ENCODE assay signal across 1 cellular context in the genomic region with DNA sequence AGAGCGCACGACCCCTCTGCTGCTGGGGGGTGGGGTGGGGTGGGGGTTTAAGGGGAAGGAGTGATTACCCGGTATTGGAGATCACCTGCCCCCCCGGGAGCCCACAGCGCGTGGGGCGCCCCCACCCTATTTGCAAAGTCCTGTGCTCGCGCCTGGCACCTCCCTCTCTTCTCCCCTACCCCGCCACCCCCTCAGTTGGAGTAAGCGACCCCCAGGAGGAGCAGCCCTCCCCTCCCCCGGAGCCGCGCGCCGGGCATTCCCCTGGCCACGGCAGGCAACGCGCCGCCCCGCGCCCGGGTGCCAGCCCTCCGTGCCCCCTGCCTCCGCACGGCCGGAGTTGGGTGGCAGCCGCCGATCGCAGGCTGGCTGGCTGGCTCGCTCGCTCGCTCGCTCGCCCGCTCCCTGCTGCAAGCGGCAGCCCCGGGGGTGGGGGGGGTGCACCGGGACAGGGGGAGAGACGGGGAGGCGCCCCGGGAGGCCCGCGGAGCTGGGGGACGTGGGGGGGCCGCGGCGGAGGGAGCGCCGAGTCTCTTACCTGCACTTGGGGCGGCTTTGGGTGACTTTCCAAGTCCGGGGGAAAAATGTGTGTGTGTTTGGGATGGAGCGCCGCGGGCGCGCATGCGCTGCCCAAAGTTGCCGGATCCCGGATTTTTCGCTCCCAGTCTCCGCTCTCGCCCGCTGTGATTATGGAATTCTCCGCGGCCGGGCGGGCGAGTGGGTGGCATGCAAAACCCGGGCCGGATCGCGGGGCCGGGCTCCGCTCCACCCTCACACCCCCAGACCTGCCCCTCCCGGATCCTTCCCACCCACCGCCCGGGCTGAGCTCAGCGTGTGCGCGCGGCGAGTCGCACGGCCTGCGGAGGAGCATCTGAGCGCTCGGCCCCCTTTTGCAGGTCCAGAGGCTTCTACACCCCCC.
TF ChIP-seq lines count a peak whose summit lies in the region.

A gene with protein sequence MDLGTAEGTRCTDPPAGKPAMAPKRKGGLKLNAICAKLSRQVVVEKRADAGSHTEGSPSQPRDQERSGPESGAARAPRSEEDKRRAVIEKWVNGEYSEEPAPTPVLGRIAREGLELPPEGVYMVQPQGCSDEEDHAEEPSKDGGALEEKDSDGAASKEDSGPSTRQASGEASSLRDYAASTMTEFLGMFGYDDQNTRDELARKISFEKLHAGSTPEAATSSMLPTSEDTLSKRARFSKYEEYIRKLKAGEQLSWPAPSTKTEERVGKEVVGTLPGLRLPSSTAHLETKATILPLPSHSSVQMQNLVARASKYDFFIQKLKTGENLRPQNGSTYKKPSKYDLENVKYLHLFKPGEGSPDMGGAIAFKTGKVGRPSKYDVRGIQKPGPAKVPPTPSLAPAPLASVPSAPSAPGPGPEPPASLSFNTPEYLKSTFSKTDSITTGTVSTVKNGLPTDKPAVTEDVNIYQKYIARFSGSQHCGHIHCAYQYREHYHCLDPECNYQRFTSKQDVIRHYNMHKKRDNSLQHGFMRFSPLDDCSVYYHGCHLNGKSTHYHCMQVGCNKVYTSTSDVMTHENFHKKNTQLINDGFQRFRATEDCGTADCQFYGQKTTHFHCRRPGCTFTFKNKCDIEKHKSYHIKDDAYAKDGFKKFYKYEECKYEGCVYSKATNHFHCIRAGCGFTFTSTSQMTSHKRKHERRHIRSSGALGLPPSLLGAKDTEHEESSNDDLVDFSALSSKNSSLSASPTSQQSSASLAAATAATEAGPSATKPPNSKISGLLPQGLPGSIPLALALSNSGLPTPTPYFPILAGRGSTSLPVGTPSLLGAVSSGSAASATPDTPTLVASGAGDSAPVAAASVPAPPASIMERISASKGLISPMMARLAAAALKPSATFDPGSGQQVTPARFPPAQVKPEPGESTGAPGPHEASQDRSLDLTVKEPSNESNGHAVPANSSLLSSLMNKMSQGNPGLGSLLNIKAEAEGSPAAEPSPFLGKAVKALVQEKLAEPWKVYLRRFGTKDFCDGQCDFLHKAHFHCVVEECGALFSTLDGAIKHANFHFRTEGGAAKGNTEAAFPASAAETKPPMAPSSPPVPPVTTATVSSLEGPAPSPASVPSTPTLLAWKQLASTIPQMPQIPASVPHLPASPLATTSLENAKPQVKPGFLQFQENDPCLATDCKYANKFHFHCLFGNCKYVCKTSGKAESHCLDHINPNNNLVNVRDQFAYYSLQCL (N-terminal part only) (minus strand): TSS at position 618 of the 916 bp plus-strand sequence. CDS start 102,757 bp downstream, outside the sequence.

TF ChIP-seq in HEK293, 187 proteins besides CTCF, POLR2A, EP300 and RAD21 (continued from another document and continues in another):
- TF ChIP-seq, protein P1, sequence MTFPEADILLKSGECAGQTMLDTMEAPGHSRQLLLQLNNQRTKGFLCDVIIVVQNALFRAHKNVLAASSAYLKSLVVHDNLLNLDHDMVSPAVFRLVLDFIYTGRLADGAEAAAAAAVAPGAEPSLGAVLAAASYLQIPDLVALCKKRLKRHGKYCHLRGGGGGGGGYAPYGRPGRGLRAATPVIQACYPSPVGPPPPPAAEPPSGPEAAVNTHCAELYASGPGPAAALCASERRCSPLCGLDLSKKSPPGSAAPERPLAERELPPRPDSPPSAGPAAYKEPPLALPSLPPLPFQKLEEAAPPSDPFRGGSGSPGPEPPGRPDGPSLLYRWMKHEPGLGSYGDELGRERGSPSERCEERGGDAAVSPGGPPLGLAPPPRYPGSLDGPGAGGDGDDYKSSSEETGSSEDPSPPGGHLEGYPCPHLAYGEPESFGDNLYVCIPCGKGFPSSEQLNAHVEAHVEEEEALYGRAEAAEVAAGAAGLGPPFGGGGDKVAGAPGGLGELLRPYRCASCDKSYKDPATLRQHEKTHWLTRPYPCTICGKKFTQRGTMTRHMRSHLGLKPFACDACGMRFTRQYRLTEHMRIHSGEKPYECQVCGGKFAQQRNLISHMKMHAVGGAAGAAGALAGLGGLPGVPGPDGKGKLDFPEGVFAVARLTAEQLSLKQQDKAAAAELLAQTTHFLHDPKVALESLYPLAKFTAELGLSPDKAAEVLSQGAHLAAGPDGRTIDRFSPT (tag by site-specific recombination; IDR thresholded peaks at IDR 0.05), result peak; percentile 51
- TF ChIP-seq ZNF132 (tag by site-specific recombination; IDR thresholded peaks at IDR 0.05; ENCODE audit: borderline replicate concordance) (no peak), ZNF292 (tag by site-specific recombination; IDR thresholded peaks at IDR 0.05; ENCODE audit: borderline replicate concordance, low read depth) (no peak), ZNF16 (tag by site-specific recombination; IDR thresholded peaks at IDR 0.05; ENCODE audit: low read depth) (no peak), ZNF114 (tag by site-specific recombination; IDR thresholded peaks at IDR 0.05) (no peak), ZNF266 (tag by site-specific recombination; IDR thresholded peaks at IDR 0.05; ENCODE audit: low read depth) (no peak), MYNN (tag by site-specific recombination; IDR thresholded peaks at IDR 0.05; ENCODE audit: borderline replicate concordance) (no peak), BCL11B (tag by site-specific recombination; IDR thresholded peaks at IDR 0.05; ENCODE audit: low read depth) (peak; percentile 62; the same call in 1 of the 2 replicates), YY1 (tag by site-specific recombination; IDR thresholded peaks at IDR 0.05) (0 out of 2 replicates have a peak, but pooled peaks have one; percentile 53), SP7 (tag by site-specific recombination; IDR thresholded peaks at IDR 0.05) (peak; percentile 89), ZNF394 (tag by site-specific recombination; IDR thresholded peaks at IDR 0.05; ENCODE audit: borderline replicate concordance) (peak; percentile 56; the same call in 1 of the 2 replicates), KLF8 (tag by site-specific recombination; IDR thresholded peaks at IDR 0.05) (peak; percentile 98), ZNF510 (tag by site-specific recombination; IDR thresholded peaks at IDR 0.05; ENCODE audit: insufficient replicate concordance) (no peak)
- TF ChIP-seq, protein P2, sequence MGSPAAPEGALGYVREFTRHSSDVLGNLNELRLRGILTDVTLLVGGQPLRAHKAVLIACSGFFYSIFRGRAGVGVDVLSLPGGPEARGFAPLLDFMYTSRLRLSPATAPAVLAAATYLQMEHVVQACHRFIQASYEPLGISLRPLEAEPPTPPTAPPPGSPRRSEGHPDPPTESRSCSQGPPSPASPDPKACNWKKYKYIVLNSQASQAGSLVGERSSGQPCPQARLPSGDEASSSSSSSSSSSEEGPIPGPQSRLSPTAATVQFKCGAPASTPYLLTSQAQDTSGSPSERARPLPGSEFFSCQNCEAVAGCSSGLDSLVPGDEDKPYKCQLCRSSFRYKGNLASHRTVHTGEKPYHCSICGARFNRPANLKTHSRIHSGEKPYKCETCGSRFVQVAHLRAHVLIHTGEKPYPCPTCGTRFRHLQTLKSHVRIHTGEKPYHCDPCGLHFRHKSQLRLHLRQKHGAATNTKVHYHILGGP (tag by site-specific recombination; IDR thresholded peaks at IDR 0.05), result no peak
- TF ChIP-seq, protein P3, sequence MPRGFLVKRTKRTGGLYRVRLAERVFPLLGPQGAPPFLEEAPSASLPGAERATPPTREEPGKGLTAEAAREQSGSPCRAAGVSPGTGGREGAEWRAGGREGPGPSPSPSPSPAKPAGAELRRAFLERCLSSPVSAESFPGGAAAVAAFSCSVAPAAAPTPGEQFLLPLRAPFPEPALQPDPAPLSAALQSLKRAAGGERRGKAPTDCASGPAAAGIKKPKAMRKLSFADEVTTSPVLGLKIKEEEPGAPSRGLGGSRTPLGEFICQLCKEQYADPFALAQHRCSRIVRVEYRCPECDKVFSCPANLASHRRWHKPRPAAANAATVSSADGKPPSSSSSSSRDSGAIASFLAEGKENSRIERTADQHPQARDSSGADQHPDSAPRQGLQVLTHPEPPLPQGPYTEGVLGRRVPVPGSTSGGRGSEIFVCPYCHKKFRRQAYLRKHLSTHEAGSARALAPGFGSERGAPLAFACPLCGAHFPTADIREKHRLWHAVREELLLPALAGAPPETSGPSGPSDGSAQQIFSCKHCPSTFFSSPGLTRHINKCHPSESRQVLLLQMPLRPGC (tag by site-specific recombination; IDR thresholded peaks at IDR 0.05), result peak; percentile 89
- TF ChIP-seq, protein P4, sequence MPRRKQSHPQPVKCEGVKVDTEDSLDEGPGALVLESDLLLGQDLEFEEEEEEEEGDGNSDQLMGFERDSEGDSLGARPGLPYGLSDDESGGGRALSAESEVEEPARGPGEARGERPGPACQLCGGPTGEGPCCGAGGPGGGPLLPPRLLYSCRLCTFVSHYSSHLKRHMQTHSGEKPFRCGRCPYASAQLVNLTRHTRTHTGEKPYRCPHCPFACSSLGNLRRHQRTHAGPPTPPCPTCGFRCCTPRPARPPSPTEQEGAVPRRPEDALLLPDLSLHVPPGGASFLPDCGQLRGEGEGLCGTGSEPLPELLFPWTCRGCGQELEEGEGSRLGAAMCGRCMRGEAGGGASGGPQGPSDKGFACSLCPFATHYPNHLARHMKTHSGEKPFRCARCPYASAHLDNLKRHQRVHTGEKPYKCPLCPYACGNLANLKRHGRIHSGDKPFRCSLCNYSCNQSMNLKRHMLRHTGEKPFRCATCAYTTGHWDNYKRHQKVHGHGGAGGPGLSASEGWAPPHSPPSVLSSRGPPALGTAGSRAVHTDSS (tag by site-specific recombination; IDR thresholded peaks at IDR 0.05), result no peak
- TF ChIP-seq, protein P5, sequence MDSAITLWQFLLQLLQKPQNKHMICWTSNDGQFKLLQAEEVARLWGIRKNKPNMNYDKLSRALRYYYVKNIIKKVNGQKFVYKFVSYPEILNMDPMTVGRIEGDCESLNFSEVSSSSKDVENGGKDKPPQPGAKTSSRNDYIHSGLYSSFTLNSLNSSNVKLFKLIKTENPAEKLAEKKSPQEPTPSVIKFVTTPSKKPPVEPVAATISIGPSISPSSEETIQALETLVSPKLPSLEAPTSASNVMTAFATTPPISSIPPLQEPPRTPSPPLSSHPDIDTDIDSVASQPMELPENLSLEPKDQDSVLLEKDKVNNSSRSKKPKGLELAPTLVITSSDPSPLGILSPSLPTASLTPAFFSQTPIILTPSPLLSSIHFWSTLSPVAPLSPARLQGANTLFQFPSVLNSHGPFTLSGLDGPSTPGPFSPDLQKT (IDR thresholded peaks at IDR 0.05; ENCODE audit: borderline replicate concordance, low read depth, low read length), result no peak
- TF ChIP-seq, protein P6, sequence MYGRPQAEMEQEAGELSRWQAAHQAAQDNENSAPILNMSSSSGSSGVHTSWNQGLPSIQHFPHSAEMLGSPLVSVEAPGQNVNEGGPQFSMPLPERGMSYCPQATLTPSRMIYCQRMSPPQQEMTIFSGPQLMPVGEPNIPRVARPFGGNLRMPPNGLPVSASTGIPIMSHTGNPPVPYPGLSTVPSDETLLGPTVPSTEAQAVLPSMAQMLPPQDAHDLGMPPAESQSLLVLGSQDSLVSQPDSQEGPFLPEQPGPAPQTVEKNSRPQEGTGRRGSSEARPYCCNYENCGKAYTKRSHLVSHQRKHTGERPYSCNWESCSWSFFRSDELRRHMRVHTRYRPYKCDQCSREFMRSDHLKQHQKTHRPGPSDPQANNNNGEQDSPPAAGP (tag by site-specific recombination; IDR thresholded peaks at IDR 0.05), result peak; percentile 99
- TF ChIP-seq, protein P7, sequence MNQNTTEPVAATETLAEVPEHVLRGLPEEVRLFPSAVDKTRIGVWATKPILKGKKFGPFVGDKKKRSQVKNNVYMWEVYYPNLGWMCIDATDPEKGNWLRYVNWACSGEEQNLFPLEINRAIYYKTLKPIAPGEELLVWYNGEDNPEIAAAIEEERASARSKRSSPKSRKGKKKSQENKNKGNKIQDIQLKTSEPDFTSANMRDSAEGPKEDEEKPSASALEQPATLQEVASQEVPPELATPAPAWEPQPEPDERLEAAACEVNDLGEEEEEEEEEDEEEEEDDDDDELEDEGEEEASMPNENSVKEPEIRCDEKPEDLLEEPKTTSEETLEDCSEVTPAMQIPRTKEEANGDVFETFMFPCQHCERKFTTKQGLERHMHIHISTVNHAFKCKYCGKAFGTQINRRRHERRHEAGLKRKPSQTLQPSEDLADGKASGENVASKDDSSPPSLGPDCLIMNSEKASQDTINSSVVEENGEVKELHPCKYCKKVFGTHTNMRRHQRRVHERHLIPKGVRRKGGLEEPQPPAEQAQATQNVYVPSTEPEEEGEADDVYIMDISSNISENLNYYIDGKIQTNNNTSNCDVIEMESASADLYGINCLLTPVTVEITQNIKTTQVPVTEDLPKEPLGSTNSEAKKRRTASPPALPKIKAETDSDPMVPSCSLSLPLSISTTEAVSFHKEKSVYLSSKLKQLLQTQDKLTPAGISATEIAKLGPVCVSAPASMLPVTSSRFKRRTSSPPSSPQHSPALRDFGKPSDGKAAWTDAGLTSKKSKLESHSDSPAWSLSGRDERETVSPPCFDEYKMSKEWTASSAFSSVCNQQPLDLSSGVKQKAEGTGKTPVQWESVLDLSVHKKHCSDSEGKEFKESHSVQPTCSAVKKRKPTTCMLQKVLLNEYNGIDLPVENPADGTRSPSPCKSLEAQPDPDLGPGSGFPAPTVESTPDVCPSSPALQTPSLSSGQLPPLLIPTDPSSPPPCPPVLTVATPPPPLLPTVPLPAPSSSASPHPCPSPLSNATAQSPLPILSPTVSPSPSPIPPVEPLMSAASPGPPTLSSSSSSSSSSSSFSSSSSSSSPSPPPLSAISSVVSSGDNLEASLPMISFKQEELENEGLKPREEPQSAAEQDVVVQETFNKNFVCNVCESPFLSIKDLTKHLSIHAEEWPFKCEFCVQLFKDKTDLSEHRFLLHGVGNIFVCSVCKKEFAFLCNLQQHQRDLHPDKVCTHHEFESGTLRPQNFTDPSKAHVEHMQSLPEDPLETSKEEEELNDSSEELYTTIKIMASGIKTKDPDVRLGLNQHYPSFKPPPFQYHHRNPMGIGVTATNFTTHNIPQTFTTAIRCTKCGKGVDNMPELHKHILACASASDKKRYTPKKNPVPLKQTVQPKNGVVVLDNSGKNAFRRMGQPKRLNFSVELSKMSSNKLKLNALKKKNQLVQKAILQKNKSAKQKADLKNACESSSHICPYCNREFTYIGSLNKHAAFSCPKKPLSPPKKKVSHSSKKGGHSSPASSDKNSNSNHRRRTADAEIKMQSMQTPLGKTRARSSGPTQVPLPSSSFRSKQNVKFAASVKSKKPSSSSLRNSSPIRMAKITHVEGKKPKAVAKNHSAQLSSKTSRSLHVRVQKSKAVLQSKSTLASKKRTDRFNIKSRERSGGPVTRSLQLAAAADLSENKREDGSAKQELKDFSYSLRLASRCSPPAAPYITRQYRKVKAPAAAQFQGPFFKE (tag by site-specific recombination; IDR thresholded peaks at IDR 0.05; ENCODE audit: borderline replicate concordance), result no peak
